In genomic region chr10:85098835-85099521, GRCh38 we compare ENCODE assay signal across 21 cellular contexts.
"Had no signal": no experiment of that assay in that cellular context is flagged by ENCODE, and none has a peak within 500 bp of the region (broad histone marks: within the 10 kb centered on the region; RNA-seq: fewer than 3 reads in every experiment).

No MANE protein-coding gene starts in this region.

- H3K4me1 Mint-ChIP-seq: nephron progenitor cell; stimulated activated memory B cell treated with anti-CD40 and anti-IgM and Interleukin-4, amounts not matched to agents 10 μg/mL and 1 μg/mL and 100 μg/mL, for 72 hours had no signal

- H3K27me3 Mint-ChIP-seq: dendritic cell treated with granulocyte-macrophage colony-stimulating factor and Interleukin-4, amounts not matched to agents 40 ng/mL and 50 ng/mL, for 4 days; effector memory CD8-positive, alpha-beta T cell; naive thymus-derived CD4-positive, alpha-beta T cell; stimulated activated memory B cell treated with anti-CD40 and anti-IgM and Interleukin-4, amounts not matched to agents 10 μg/mL and 1 μg/mL and 100 μg/mL, for 72 hours; stimulated activated naive CD8-positive, alpha-beta T cell treated with anti-CD3 and anti-CD28 coated beads, Interleukin-15, Interleukin-2, amounts not matched to agents 100 ng/mL and 50 ng/mL, for 24 hours had no signal

- H3K4me3 ChIP-seq: heart left ventricle, lung, psoas muscle, spleen, tibial nerve, upper lobe of right lung, vagina had no signal

- H3K27me3 ChIP-seq: heart left ventricle, spleen, tibial nerve, upper lobe of right lung, vagina had no signal

- H3K36me3 ChIP-seq: heart left ventricle, spleen, tibial nerve, upper lobe of right lung, vagina had no signal

- H3K4me1 ChIP-seq: heart left ventricle, psoas muscle, spleen, tibial nerve, upper lobe of right lung, vagina had no signal

- DNase-seq: effector memory CD8-positive, alpha-beta T cell; erythroblast; heart left ventricle; hippocampal formation; left ventricle myocardium superior; mesendoderm; naive thymus-derived CD4-positive, alpha-beta T cell; nephron progenitor cell; psoas muscle; spleen; stimulated activated CD4-positive, alpha-beta T cell treated with anti-CD3 and anti-CD28 coated beads, Interleukin-15, amount 100 ng/mL, for 24 hours; stimulated activated CD4-positive, alpha-beta T cell treated with anti-CD3 and anti-CD28 coated beads, Interleukin-1b, Interleukin-23, amount 100 ng/mL, for 48 hours; stimulated activated CD4-positive, alpha-beta T cell treated with anti-CD3 and anti-CD28 coated beads, Interleukin-4, amount 100 ng/mL, for 24 hours; upper lobe of right lung had no signal

- ATAC-seq: effector memory CD8-positive, alpha-beta T cell; heart left ventricle; left ventricle myocardium superior; naive thymus-derived CD4-positive, alpha-beta T cell; psoas muscle; sciatic nerve; stimulated activated memory B cell treated with anti-CD40 and anti-IgM and Interleukin-4, amounts not matched to agents 10 μg/mL and 1 μg/mL and 100 μg/mL, for 72 hours; upper lobe of right lung had no signal

- H3K9me3 Mint-ChIP-seq: dendritic cell treated with granulocyte-macrophage colony-stimulating factor and Interleukin-4, amounts not matched to agents 40 ng/mL and 50 ng/mL, for 4 days; nephron progenitor cell; stimulated activated memory B cell treated with anti-CD40 and anti-IgM and Interleukin-4, amounts not matched to agents 10 μg/mL and 1 μg/mL and 100 μg/mL, for 72 hours; stimulated activated naive CD8-positive, alpha-beta T cell treated with anti-CD3 and anti-CD28 coated beads, Interleukin-15, Interleukin-2, amounts not matched to agents 100 ng/mL and 50 ng/mL, for 24 hours had no signal

- H3K9me3 ChIP-seq: heart left ventricle, psoas muscle, spleen, tibial nerve, upper lobe of right lung, vagina had no signal

- H3K27ac ChIP-seq: heart left ventricle, psoas muscle, spleen, tibial nerve, upper lobe of right lung, vagina had no signal

- H3K4me3 Mint-ChIP-seq: dendritic cell treated with granulocyte-macrophage colony-stimulating factor and Interleukin-4, amounts not matched to agents 40 ng/mL and 50 ng/mL, for 4 days; effector memory CD8-positive, alpha-beta T cell; naive thymus-derived CD4-positive, alpha-beta T cell; nephron progenitor cell; stimulated activated memory B cell treated with anti-CD40 and anti-IgM and Interleukin-4, amounts not matched to agents 10 μg/mL and 1 μg/mL and 100 μg/mL, for 72 hours; stimulated activated naive CD8-positive, alpha-beta T cell treated with anti-CD3 and anti-CD28 coated beads, Interleukin-15, Interleukin-2, amounts not matched to agents 100 ng/mL and 50 ng/mL, for 24 hours had no signal

- H3K27ac Mint-ChIP-seq: dendritic cell treated with granulocyte-macrophage colony-stimulating factor and Interleukin-4, amounts not matched to agents 40 ng/mL and 50 ng/mL, for 4 days; effector memory CD8-positive, alpha-beta T cell; naive thymus-derived CD4-positive, alpha-beta T cell; nephron progenitor cell; stimulated activated memory B cell treated with anti-CD40 and anti-IgM and Interleukin-4, amounts not matched to agents 10 μg/mL and 1 μg/mL and 100 μg/mL, for 72 hours; stimulated activated naive CD8-positive, alpha-beta T cell treated with anti-CD3 and anti-CD28 coated beads, Interleukin-15, Interleukin-2, amounts not matched to agents 100 ng/mL and 50 ng/mL, for 24 hours had no signal

- H3K36me3 Mint-ChIP-seq: naive thymus-derived CD4-positive, alpha-beta T cell; stimulated activated memory B cell treated with anti-CD40 and anti-IgM and Interleukin-4, amounts not matched to agents 10 μg/mL and 1 μg/mL and 100 μg/mL, for 72 hours had no signal
